ENCODE assay signal across 17 cellular contexts in the genomic region with DNA sequence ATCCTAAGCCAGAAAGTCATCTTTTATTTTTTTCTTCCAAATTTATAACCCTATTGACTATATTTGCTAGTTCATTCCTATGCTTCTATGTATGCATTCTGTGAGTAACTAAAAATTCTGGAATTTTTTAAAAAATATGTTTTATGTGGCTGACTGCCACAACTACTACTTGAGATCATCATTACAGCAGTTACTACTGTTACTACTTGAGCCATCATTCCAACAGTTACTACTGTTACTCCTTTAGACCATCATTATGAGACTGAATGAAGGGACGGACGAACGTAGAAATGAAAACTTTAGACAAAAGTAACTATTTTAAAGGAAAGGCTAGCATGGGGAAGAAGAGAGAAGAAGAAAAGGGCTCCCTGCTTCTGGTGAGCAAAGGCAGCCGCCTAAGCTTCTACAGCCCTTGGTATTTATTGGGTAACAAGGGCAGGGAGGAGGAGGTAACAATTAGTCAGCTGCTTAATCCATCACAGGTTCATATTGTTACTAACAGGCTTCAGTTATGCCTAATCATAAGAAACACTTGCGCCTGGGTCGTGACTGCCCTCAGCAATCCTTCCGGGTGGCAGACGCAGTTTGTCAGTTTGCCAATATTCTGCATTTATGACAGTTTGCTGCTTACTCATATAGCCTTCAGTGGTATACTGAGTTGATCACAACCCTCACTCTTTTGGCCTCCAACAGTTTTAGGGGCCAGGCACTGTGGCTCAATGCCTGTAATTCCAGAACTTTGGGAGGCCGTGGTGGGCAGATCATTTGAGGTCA.
DNase-seq lines count a peak whose midpoint lies in the region; ATAC-seq, FAIRE-seq and TF ChIP-seq lines count a peak whose summit lies in the region.
"Had no signal": no experiment of that assay in that cellular context is flagged by ENCODE, and none has a peak within 500 bp of the region (broad histone marks: within the 10 kb centered on the region; RNA-seq: fewer than 3 reads in every experiment).

No MANE protein-coding gene starts in this region.

- H3K36me3 Mint-ChIP-seq in CD4-positive, alpha-beta memory T cell: peaks cover 2 to 24% of the 10 kb centered on the region in 2 donors
- H3K36me3 Mint-ChIP-seq: activated CD8-positive, alpha-beta memory T cell treated with anti-CD3 and anti-CD28 coated beads, Interleukin-2, amount 10 ng/mL, durations not matched to agents 7 days and 5 days had no signal

- H3K23ac ChIP-seq in IMR-90 (ENCODE audit: low read depth, low read length): no peak overlapping the region

- CTCF ChIA-PET in IMR-90 (lab: Yijun Ruan, JAX): no interaction called here
- CTCF ChIA-PET in CD4-positive, alpha-beta memory T cell (lab: Charles Lee; ENCODE audit: partially characterized antibody): interaction anchor here (1.2 kb wide), 1 partner anchor 125 kb away, joined by 3 read pairs; no protein-coding TSS in a partner anchor

- no peaks in the 10 kb centered on the region for H3K9me3 Mint-ChIP-seq in CD4-positive, alpha-beta memory T cell
- H3K9me3 Mint-ChIP-seq: activated naive CD4-positive, alpha-beta T cell treated with anti-CD3 and anti-CD28 coated beads, Interleukin-2, amount 50 U/mL, for 24 hours; neural crest cell had no signal

- H2BK5ac ChIP-seq in IMR-90 (ENCODE audit: low read depth, low read length, poor library complexity, severe bottlenecking): peak overlapping the region; percentile 9

- H2BK15ac ChIP-seq in IMR-90 (ENCODE audit: low read depth, low read length): no peak overlapping the region; the same call in 2 of the 3 replicates

- TF ChIP-seq CTCF in IMR-90 (conservative IDR thresholded peaks at IDR 0.05; ENCODE audit: low read depth, low read length) (no peak), fibroblast of mammary gland (conservative IDR thresholded peaks at IDR 0.05; ENCODE audit: control insufficient read depth, insufficient read depth, low read depth, low read length) (no peak)

- H3K9me1 ChIP-seq in IMR-90 (ENCODE audit: insufficient read depth, low read length): peaks cover 14% of the 10 kb centered on the region

- no peak overlapping the region for H2AFZ ChIP-seq in IMR-90 (replicated peaks; ENCODE audit: low read length, poor library complexity)

- 0 out of 2 replicates have a peak overlapping the region, but pooled peaks have one; percentile 34 for H3K14ac ChIP-seq in IMR-90 (replicated peaks; ENCODE audit: low read depth, low read length)

- no TSS peak for BruUV-seq in IMR-90 (replicated peaks; lab: Mats Ljungman, UMichigan)

- no peak overlapping the region for H3K4me3 ChIP-seq in IMR-90 (ENCODE audit: insufficient read depth, low read depth, low read length)
- no peak overlapping the region for H3K4me3 ChIP-seq in adipocyte (ENCODE audit: low read length)
- H3K4me3 ChIP-seq in fibroblast of mammary gland (ENCODE audit: control insufficient read depth, low read depth, low read length): no peak overlapping the region
- H3K4me3 ChIP-seq in small intestine (ENCODE audit: low read depth in 1 of 2, low read length in 2 of 2): no peak overlapping the region
- H3K4me3 ChIP-seq in CD4-positive, alpha-beta memory T cell (ENCODE audit: low read length in 2 of 2): no peak overlapping the region
- H3K4me3 ChIP-seq: HAP-1 had no signal

- H3K27me3 ChIP-seq in IMR-90 (ENCODE audit: control insufficient read depth, insufficient read depth, low read length): no peaks in the 10 kb centered on the region
- H3K27me3 ChIP-seq in adipocyte (replicated peaks; ENCODE audit: control insufficient read depth, insufficient read depth, low read length): no peaks in the 10 kb centered on the region
- H3K27me3 ChIP-seq in small intestine (ENCODE audit: control insufficient read depth in 2 of 2, insufficient read depth in 2 of 2, low read length in 2 of 2): no peaks in the 10 kb centered on the region
- no peaks in the 10 kb centered on the region for H3K27me3 ChIP-seq in CD4-positive, alpha-beta memory T cell (ENCODE audit: insufficient read depth, low read length)

- no peak overlapping the region for H3K9ac ChIP-seq in IMR-90 (ENCODE audit: low read depth, low read length)
- H3K9ac ChIP-seq in adipocyte (ENCODE audit: low read length): no peak overlapping the region

- H3K4me2 ChIP-seq in IMR-90 (ENCODE audit: low read depth, low read length): no peak overlapping the region

- H3K4me1 ChIP-seq in IMR-90 (ENCODE audit: control insufficient read depth, insufficient read depth, low read length) (peaks cover 15% of the 10 kb centered on the region), adipocyte (ENCODE audit: control insufficient read depth, insufficient read depth, low read length) (peaks cover 16% of the 10 kb centered on the region), small intestine (ENCODE audit: control insufficient read depth in 2 of 2, insufficient read depth in 1 of 2, low read depth in 1 of 2, low read length in 1 of 2) (peaks cover 4 to 5% of the 10 kb centered on the region in 2 donors)
- H3K4me1 ChIP-seq in CD4-positive, alpha-beta memory T cell (ENCODE audit: insufficient read depth, low read length): no peaks in the 10 kb centered on the region

- H3K36me3 ChIP-seq in IMR-90 (ENCODE audit: control insufficient read depth, insufficient read depth, low read length) (peaks cover 2% of the 10 kb centered on the region; the same call in 1 of the 2 replicates), adipocyte (ENCODE audit: control insufficient read depth, insufficient read depth, low read length, severe bottlenecking) (no peaks in the 10 kb centered on the region), small intestine (ENCODE audit: control insufficient read depth in 2 of 2, insufficient read depth in 2 of 2, low read length in 2 of 2) (no peaks in the 10 kb centered on the region)
- H3K36me3 ChIP-seq in CD4-positive, alpha-beta memory T cell (ENCODE audit: insufficient read depth, low read length): no peaks in the 10 kb centered on the region
- H3K36me3 ChIP-seq: HAP-1 had no signal

- intact Hi-C loops in IMR-90 (cut with micrococcal nuclease): no loop called here
- intact Hi-C loops in CD4-positive, alpha-beta memory T cell (cut with micrococcal nuclease): no loop called here

- no peak overlapping the region for H4K8ac ChIP-seq in IMR-90 (ENCODE audit: low read depth in 2 of 2, low read length in 2 of 2)

- TF ChIP-seq RAD21 in IMR-90 (IDR thresholded peaks at IDR 0.05; ENCODE audit: low read length): no peak

- dilution Hi-C loops in IMR-90 (cut with HindIII; ENCODE audit: low sequenced_read_pairs, unreplicated experiment): no loop called here

- no peak overlapping the region for H4K91ac ChIP-seq in IMR-90 (ENCODE audit: insufficient read depth, low read depth, low read length)

- H4K20me1 ChIP-seq in IMR-90 (ENCODE audit: insufficient read depth, low read length): peaks cover 10% of the 10 kb centered on the region; the same call in 1 of the 2 replicates

- POLR2A ChIA-PET in IMR-90 (lab: Charles Lee; ENCODE audit: unreplicated experiment): no interaction called here
- POLR2A ChIA-PET in CD4-positive, alpha-beta memory T cell (lab: Charles Lee; ENCODE audit: partially characterized antibody): no interaction called here

- peak; percentile 48 for ATAC-seq in IMR-90 (ENCODE audit: low read depth)
- ATAC-seq: activated CD8-positive, alpha-beta memory T cell treated with anti-CD3 and anti-CD28 coated beads, Interleukin-2, amount 10 ng/mL, durations not matched to agents 7 days and 5 days had no signal

- no CpG with 5 or more reads among the region's 9 CpGs for WGBS in IMR-90 (ENCODE audit: extremely low coverage in 2 of 2, insufficient read length in 1 of 2), 2 experiments
- WGBS in small intestine, 3 donors: 69 to 89% (median 81%) methylated on average over 9 of the region's 9 CpGs

- no peak overlapping the region for H2BK20ac ChIP-seq in IMR-90 (ENCODE audit: low read depth, low read length)

- no peak overlapping the region for H2AK5ac ChIP-seq in IMR-90 (ENCODE audit: low read depth, low read length)

- peak overlapping the region; percentile 43; the same call in 1 of the 2 replicates for H3K18ac ChIP-seq in IMR-90 (ENCODE audit: low read depth, low read length)

- H3K27me3 Mint-ChIP-seq in CD4-positive, alpha-beta memory T cell: no peaks in the 10 kb centered on the region
- H3K27me3 Mint-ChIP-seq: activated CD8-positive, alpha-beta memory T cell treated with anti-CD3 and anti-CD28 coated beads, Interleukin-2, amount 10 ng/mL, durations not matched to agents 7 days and 5 days; activated naive CD4-positive, alpha-beta T cell treated with anti-CD3 and anti-CD28 coated beads, Interleukin-2, amount 50 U/mL, for 24 hours had no signal

- peaks cover 3 to 11% (median 6%) of the 10 kb centered on the region in 4 donors for H3K4me1 Mint-ChIP-seq in CD4-positive, alpha-beta memory T cell
- H3K4me1 Mint-ChIP-seq: activated naive CD4-positive, alpha-beta T cell treated with anti-CD3 and anti-CD28 coated beads, Interleukin-2, amount 50 U/mL, for 24 hours had no signal

- no peak overlapping the region for H3K27ac Mint-ChIP-seq in CD4-positive, alpha-beta memory T cell
- H3K27ac Mint-ChIP-seq: activated CD8-positive, alpha-beta memory T cell treated with anti-CD3 and anti-CD28 coated beads, Interleukin-2, amount 10 ng/mL, durations not matched to agents 7 days and 5 days; activated naive CD4-positive, alpha-beta T cell treated with anti-CD3 and anti-CD28 coated beads, Interleukin-2, amount 50 U/mL, for 24 hours had no signal

- H4K5ac ChIP-seq in IMR-90 (ENCODE audit: low read depth, low read length): no peak overlapping the region

- H3K9me3 ChIP-seq in IMR-90 (ENCODE audit: control insufficient read depth, insufficient read depth, low read length) (no peaks in the 10 kb centered on the region), adipocyte (ENCODE audit: control insufficient read depth, low read length) (no peaks in the 10 kb centered on the region), small intestine (ENCODE audit: control insufficient read depth, low read depth) (no peaks in the 10 kb centered on the region)
- no peaks in the 10 kb centered on the region for H3K9me3 ChIP-seq in CD4-positive, alpha-beta memory T cell (ENCODE audit: control insufficient read depth in 1 of 2, low read length in 2 of 2)
- H3K9me3 ChIP-seq: HAP-1 had no signal

- DNase-seq in IMR-90 (peak; percentile 57), adipocyte (ENCODE audit: low read depth) (peak; percentile 31), fibroblast of mammary gland (ENCODE audit: low read depth) (peak; percentile 46), small intestine (peak; percentile 69), SW480 (ENCODE audit: low spot score) (no peak)
- no peak for DNase-seq in CD4-positive, alpha-beta memory T cell
- no peak for DNase-seq in stimulated activated CD4-positive, alpha-beta T cell treated with anti-CD3 and anti-CD28 coated beads, Interleukin-12 subunit alpha, Interleukin-12 subunit beta, amount 100 ng/mL, for 4 hours
- DNase-seq: activated CD8-positive, alpha-beta memory T cell treated with anti-CD3 and anti-CD28 coated beads, Interleukin-2, amount 10 ng/mL, durations not matched to agents 7 days and 5 days; cortex of kidney; glutamatergic neuron; NCI-H1105 treated with DMSO at 0.1 percent for 48 hours; NCI-H524 treated with DMSO at 0.1 percent for 48 hours had no signal

- no peak overlapping the region for H2BK120ac ChIP-seq in IMR-90 (ENCODE audit: low read depth, low read length)

- H3K27ac ChIP-seq in IMR-90 (ENCODE audit: insufficient read depth, low read length) (no peak overlapping the region), small intestine (ENCODE audit: low read depth in 1 of 2, low read length in 1 of 2) (no peak overlapping the region)
- no peak overlapping the region for H3K27ac ChIP-seq in CD4-positive, alpha-beta memory T cell (ENCODE audit: low read depth, low read length)

- in situ Hi-C loops in IMR-90 (cut with MboI; ENCODE audit: low sequenced_read_pairs): no loop called here

- no peak overlapping the region for H2AK9ac ChIP-seq in IMR-90 (replicated peaks; ENCODE audit: low read depth, low read length, poor library complexity)

- H3K4me3 Mint-ChIP-seq in CD4-positive, alpha-beta memory T cell: no peak overlapping the region
- H3K4me3 Mint-ChIP-seq: activated CD8-positive, alpha-beta memory T cell treated with anti-CD3 and anti-CD28 coated beads, Interleukin-2, amount 10 ng/mL, durations not matched to agents 7 days and 5 days; activated naive CD4-positive, alpha-beta T cell treated with anti-CD3 and anti-CD28 coated beads, Interleukin-2, amount 50 U/mL, for 24 hours; neural crest cell had no signal

- TF ChIP-seq POLR2A in IMR-90 (IDR thresholded peaks at IDR 0.05; ENCODE audit: low read depth, low read length): no peak

- H3K79me1 ChIP-seq in IMR-90 (ENCODE audit: low read depth in 1 of 2, low read length in 2 of 2): peaks cover 48 to 64% of the 10 kb centered on the region in 2 experiments

- no peak overlapping the region for H3K56ac ChIP-seq in IMR-90 (ENCODE audit: extremely low read depth, insufficient read depth, low read length)

- H3K4ac ChIP-seq in IMR-90 (ENCODE audit: low read depth, low read length): no peak overlapping the region

- no peak for FAIRE-seq in small intestine (lab: Jason Lieb, UNC)
- FAIRE-seq: HTR-8/SVneo, TTC549 had no signal

Comparison
In these comparisons a context has a peak if more than half of its experiments do, and no peak if none do; other contexts are left out.
1. DNase-seq: peak in IMR-90 (single experiment), adipocyte (single experiment), fibroblast of mammary gland (single experiment) and small intestine (single experiment); none in CD4-positive, alpha-beta memory T cell (0 of 5), SW480 (single experiment) and stimulated activated CD4-positive, alpha-beta T cell treated with anti-CD3 and anti-CD28 coated beads, Interleukin-12 subunit alpha, Interleukin-12 subunit beta, amount 100 ng/mL, for 4 hours (single experiment).